ENCODE assay signal across 16 cellular contexts in genomic region chr5:68137451-68138190, GRCh38.
DNase-seq lines count a peak whose midpoint lies in the region; ATAC-seq and TF ChIP-seq lines count a peak whose summit lies in the region.
"Had no signal": no experiment of that assay in that cellular context is flagged by ENCODE, and none has a peak within 500 bp of the region (broad histone marks: within the 10 kb centered on the region; RNA-seq: fewer than 3 reads in every experiment).

No MANE protein-coding gene starts in this region.

- no peaks in the 10 kb centered on the region for H3K9me3 ChIP-seq in vagina
- no peaks in the 10 kb centered on the region for H3K9me3 ChIP-seq in Caco-2
- H3K9me3 ChIP-seq in PC-3 (ENCODE audit: low read length), result no peaks in the 10 kb centered on the region
- H3K9me3 ChIP-seq: left lung had no signal

- no peak for TF ChIP-seq CTCF in foreskin fibroblast (IDR thresholded peaks at IDR 0.05; ENCODE audit: low read depth, low read length)
- TF ChIP-seq CTCF in vagina (IDR thresholded peaks at IDR 0.05), result no peak
- no peak for TF ChIP-seq CTCF in Caco-2 (IDR thresholded peaks at IDR 0.05; ENCODE audit: insufficient read depth in 1 of 2, low read depth in 1 of 2, low read length in 1 of 2, severe bottlenecking in 1 of 2, unreplicated experiment in 1 of 2)
- no peak for TF ChIP-seq CTCF in PC-3 (conservative IDR thresholded peaks at IDR 0.05; ENCODE audit: low read depth, low read length)

- H2AFZ ChIP-seq in PC-3 (ENCODE audit: low read length), result no peak overlapping the region

- ATAC-seq in GM19395 (IDR thresholded peaks at IDR 0.05; ENCODE audit: unreplicated experiment), result peak; percentile 33
- no peak for ATAC-seq in PC-3
- ATAC-seq: left lung had no signal

- no peak overlapping the region for H3K9ac ChIP-seq in PC-3 (ENCODE audit: low read length)

- DNase-seq in RPMI7951 (ENCODE audit: low read depth), result peak; percentile 72
- DNase-seq in foreskin fibroblast, result peak; percentile 72 to 86
- no peak for DNase-seq in vagina (ENCODE audit: extremely low spot score in 2 of 2)
- DNase-seq in Caco-2, result no peak
- no peak for DNase-seq in PC-3
- no peak for DNase-seq in activated CD4-positive, alpha-beta T cell treated with anti-CD3 and anti-CD28 coated beads, Interleukin-2, amount 10 ng/mL, durations not matched to agents 7 days and 5 days
- DNase-seq: activated naive CD4-positive, alpha-beta T cell treated with Interleukin-2 at 50 U/mL for 16 hours; CD8-positive, alpha-beta memory T cell; GF-D8; left lung; NCI-H1105 treated with DMSO at 0.1 percent for 48 hours; NCI-H226; stimulated activated naive CD4-positive, alpha-beta T cell had no signal

- H3K4me1 Mint-ChIP-seq in Caco-2 (ENCODE audit: low read depth, unreplicated experiment), result peaks cover 6% of the 10 kb centered on the region
- H3K4me1 Mint-ChIP-seq in activated CD4-positive, alpha-beta T cell treated with anti-CD3 and anti-CD28 coated beads, Interleukin-2, amount 10 ng/mL, durations not matched to agents 7 days and 5 days, result peaks cover 4% of the 10 kb centered on the region
- H3K4me1 Mint-ChIP-seq: nephron had no signal

- CTCF ChIA-PET in Caco-2 (lab: Charles Lee) (no interaction called here), PC-3 (lab: Charles Lee) (no interaction called here)
- CTCF ChIA-PET in activated CD4-positive, alpha-beta T cell treated with anti-CD3 and anti-CD28 coated beads, Interleukin-2, amount 10 ng/mL, durations not matched to agents 7 days and 5 days (lab: Charles Lee), result no interaction called here

- intact Hi-C loops in vagina (cut with DNase I) (no loop called here), Caco-2 (cut with micrococcal nuclease; ENCODE audit: unreplicated experiment) (no loop called here), PC-3 (cut with micrococcal nuclease) (no loop called here)

- no peak for TF ChIP-seq POLR2A in vagina (IDR thresholded peaks at IDR 0.05)

- H4K20me1 ChIP-seq in PC-3 (ENCODE audit: low read length), result no peaks in the 10 kb centered on the region

- H3K36me3 Mint-ChIP-seq in Caco-2 (ENCODE audit: insufficient read depth, unreplicated experiment), result no peaks in the 10 kb centered on the region
- H3K36me3 Mint-ChIP-seq in activated CD4-positive, alpha-beta T cell treated with anti-CD3 and anti-CD28 coated beads, Interleukin-2, amount 10 ng/mL, durations not matched to agents 7 days and 5 days (ENCODE audit: low read depth), result no peaks in the 10 kb centered on the region
- H3K36me3 Mint-ChIP-seq: CD8-positive, alpha-beta memory T cell had no signal

- H3K9me2 ChIP-seq in PC-3 (replicated peaks; ENCODE audit: low read length), result no peaks in the 10 kb centered on the region

- BruUV-seq in Caco-2 (replicated peaks; lab: Mats Ljungman, UMichigan) (no TSS peak), PC-3 (replicated peaks; lab: Mats Ljungman, UMichigan) (no TSS peak)

- no peaks in the 10 kb centered on the region for H3K79me2 ChIP-seq in PC-3 (ENCODE audit: low read length)

- H3K4me3 Mint-ChIP-seq in Caco-2 (ENCODE audit: unreplicated experiment), result no peak overlapping the region
- no peak overlapping the region for H3K4me3 Mint-ChIP-seq in activated CD4-positive, alpha-beta T cell treated with anti-CD3 and anti-CD28 coated beads, Interleukin-2, amount 10 ng/mL, durations not matched to agents 7 days and 5 days
- H3K4me3 Mint-ChIP-seq: CD8-positive, alpha-beta memory T cell; central memory CD8-positive, alpha-beta T cell; nephron had no signal

- H3K4me1 ChIP-seq in vagina (peaks cover 16% of the 10 kb centered on the region), Caco-2 (no peaks in the 10 kb centered on the region; the same call in 1 of the 2 replicates), PC-3 (ENCODE audit: insufficient read depth, low read length) (no peaks in the 10 kb centered on the region)

- H3K27me3 Mint-ChIP-seq in Caco-2 (ENCODE audit: insufficient read depth, unreplicated experiment), result no peaks in the 10 kb centered on the region
- no peaks in the 10 kb centered on the region for H3K27me3 Mint-ChIP-seq in activated CD4-positive, alpha-beta T cell treated with anti-CD3 and anti-CD28 coated beads, Interleukin-2, amount 10 ng/mL, durations not matched to agents 7 days and 5 days

- no peaks in the 10 kb centered on the region for H3F3A ChIP-seq in PC-3 (ENCODE audit: low read length, unreplicated experiment)

- no peak overlapping the region for H3K27ac Mint-ChIP-seq in Caco-2 (ENCODE audit: unreplicated experiment)
- H3K27ac Mint-ChIP-seq in activated CD4-positive, alpha-beta T cell treated with anti-CD3 and anti-CD28 coated beads, Interleukin-2, amount 10 ng/mL, durations not matched to agents 7 days and 5 days, result no peak overlapping the region

- peak overlapping the region; percentile 31 for H3K27ac ChIP-seq in vagina
- no peak overlapping the region for H3K27ac ChIP-seq in PC-3 (ENCODE audit: low read length)

- POLR2A ChIA-PET in Caco-2 (lab: Charles Lee), result no interaction called here
- POLR2A ChIA-PET in PC-3 (lab: Charles Lee; ENCODE audit: unreplicated experiment), result no interaction called here
- POLR2A ChIA-PET in activated CD4-positive, alpha-beta T cell treated with anti-CD3 and anti-CD28 coated beads, Interleukin-2, amount 10 ng/mL, durations not matched to agents 7 days and 5 days (lab: Charles Lee), result no interaction called here

- H3K27me3 ChIP-seq in vagina (no peaks in the 10 kb centered on the region), Caco-2 (replicated peaks; ENCODE audit: control insufficient read depth, insufficient read depth, low read length) (no peaks in the 10 kb centered on the region), PC-3 (ENCODE audit: low read length) (no peaks in the 10 kb centered on the region)
- H3K27me3 ChIP-seq: left lung had no signal

- H3K36me3 ChIP-seq in vagina (no peaks in the 10 kb centered on the region), Caco-2 (ENCODE audit: control insufficient read depth, insufficient read depth, low read length) (no peaks in the 10 kb centered on the region), PC-3 (ENCODE audit: low read depth, low read length) (no peaks in the 10 kb centered on the region)
- H3K36me3 ChIP-seq: left lung had no signal

- H3K4me3 ChIP-seq in foreskin fibroblast (ENCODE audit: low read depth in 1 of 2, low read length in 2 of 2) (no peak overlapping the region), vagina (no peak overlapping the region), Caco-2 (ENCODE audit: low read depth, low read length) (no peak overlapping the region), PC-3 (ENCODE audit: low read length) (no peak overlapping the region)
- H3K4me3 ChIP-seq: left lung had no signal

- H3K4me2 ChIP-seq in PC-3 (ENCODE audit: low read length), result no peak overlapping the region

- no peaks in the 10 kb centered on the region for H3K9me3 Mint-ChIP-seq in Caco-2 (ENCODE audit: unreplicated experiment)
- no peaks in the 10 kb centered on the region for H3K9me3 Mint-ChIP-seq in activated CD4-positive, alpha-beta T cell treated with anti-CD3 and anti-CD28 coated beads, Interleukin-2, amount 10 ng/mL, durations not matched to agents 7 days and 5 days
- H3K9me3 Mint-ChIP-seq: CD8-positive, alpha-beta memory T cell; central memory CD8-positive, alpha-beta T cell; nephron had no signal

Comparison
In these comparisons a context has a peak if more than half of its experiments do, and no peak if none do; other contexts are left out.
1. DNase-seq: peak in RPMI7951 (single experiment) and foreskin fibroblast (2 of 2); none in vagina (0 of 2), Caco-2 (0 of 2), PC-3 (single experiment) and activated CD4-positive, alpha-beta T cell treated with anti-CD3 and anti-CD28 coated beads, Interleukin-2, amount 10 ng/mL, durations not matched to agents 7 days and 5 days (single experiment).